1 cellular context compared by ENCODE assay signal in genomic region chr2:233241803-233242202, GRCh38.
TF ChIP-seq lines count a peak whose summit lies in the region.

No MANE protein-coding gene starts in this region.

TF ChIP-seq in GM12878, 131 proteins besides CTCF, POLR2A, EP300 and RAD21 (continued from another document):
- TF ChIP-seq IRF3 (IDR thresholded peaks at IDR 0.05), result no peak
- TF ChIP-seq MEF2A (IDR thresholded peaks at IDR 0.05; ENCODE audit: insufficient read depth, low read depth, low read length), result no peak
- no peak for TF ChIP-seq BHLHE40 (IDR thresholded peaks at IDR 0.05; ENCODE audit: borderline replicate concordance in 1 of 2, low read depth in 2 of 2, low read length in 1 of 2)
- TF ChIP-seq ZBED1 (IDR thresholded peaks at IDR 0.05; ENCODE audit: borderline replicate concordance), result no peak
- TF ChIP-seq YY1 (IDR thresholded peaks at IDR 0.05; ENCODE audit: low read depth, low read length), result no peak
- TF ChIP-seq USF2 (IDR thresholded peaks at IDR 0.05; ENCODE audit: borderline replicate concordance, low read depth, low read length), result no peak
- TF ChIP-seq, protein P1, sequence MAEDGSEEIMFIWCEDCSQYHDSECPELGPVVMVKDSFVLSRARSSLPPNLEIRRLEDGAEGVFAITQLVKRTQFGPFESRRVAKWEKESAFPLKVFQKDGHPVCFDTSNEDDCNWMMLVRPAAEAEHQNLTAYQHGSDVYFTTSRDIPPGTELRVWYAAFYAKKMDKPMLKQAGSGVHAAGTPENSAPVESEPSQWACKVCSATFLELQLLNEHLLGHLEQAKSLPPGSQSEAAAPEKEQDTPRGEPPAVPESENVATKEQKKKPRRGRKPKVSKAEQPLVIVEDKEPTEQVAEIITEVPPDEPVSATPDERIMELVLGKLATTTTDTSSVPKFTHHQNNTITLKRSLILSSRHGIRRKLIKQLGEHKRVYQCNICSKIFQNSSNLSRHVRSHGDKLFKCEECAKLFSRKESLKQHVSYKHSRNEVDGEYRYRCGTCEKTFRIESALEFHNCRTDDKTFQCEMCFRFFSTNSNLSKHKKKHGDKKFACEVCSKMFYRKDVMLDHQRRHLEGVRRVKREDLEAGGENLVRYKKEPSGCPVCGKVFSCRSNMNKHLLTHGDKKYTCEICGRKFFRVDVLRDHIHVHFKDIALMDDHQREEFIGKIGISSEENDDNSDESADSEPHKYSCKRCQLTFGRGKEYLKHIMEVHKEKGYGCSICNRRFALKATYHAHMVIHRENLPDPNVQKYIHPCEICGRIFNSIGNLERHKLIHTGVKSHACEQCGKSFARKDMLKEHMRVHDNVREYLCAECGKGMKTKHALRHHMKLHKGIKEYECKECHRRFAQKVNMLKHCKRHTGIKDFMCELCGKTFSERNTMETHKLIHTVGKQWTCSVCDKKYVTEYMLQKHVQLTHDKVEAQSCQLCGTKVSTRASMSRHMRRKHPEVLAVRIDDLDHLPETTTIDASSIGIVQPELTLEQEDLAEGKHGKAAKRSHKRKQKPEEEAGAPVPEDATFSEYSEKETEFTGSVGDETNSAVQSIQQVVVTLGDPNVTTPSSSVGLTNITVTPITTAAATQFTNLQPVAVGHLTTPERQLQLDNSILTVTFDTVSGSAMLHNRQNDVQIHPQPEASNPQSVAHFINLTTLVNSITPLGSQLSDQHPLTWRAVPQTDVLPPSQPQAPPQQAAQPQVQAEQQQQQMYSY (CRISPR knock-in tag; IDR thresholded peaks at IDR 0.05), result no peak
